In the genomic region with DNA sequence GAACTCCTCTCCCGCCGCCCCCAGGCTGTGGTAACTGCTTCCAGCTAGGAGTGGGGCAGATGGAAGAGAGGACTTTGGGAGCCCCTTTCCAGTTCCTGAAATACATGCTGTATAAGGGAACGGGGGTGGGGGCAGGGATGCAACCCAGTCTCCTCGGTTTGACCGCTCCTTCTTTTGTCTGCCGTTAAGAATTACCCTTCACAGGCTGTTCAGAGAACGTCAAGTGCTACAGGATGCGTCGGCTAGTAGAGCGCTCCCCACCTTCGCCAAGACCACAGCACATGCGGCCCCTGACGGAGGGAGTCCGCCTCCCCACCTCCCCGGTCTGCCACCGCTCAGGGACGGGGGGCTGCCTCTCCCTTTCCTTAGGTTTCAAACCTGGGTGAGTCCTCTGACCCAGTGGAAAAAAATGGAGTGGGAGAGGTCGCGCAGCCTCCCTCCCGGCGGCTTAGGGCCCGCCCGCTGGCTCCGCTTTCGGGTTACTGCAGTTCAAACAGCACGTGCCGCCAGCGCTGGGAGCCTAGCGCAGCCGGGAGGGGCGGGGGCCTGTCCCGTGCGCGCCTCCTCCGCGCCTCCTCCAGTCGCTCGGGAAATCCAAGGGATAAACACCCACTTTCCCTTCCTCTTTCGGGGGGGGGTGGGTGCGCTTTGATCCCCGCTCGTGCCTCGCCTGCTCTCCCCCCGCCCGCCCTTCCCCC, we compare ENCODE assay signal across 8 cellular contexts. TPM values are rescaled to one million over a fixed set of nuclear protein-coding genes. Genes with fewer than 3 reads are reported as not detected.
DNase-seq lines count a peak whose midpoint lies in the region; ATAC-seq, FAIRE-seq and TF ChIP-seq lines count a peak whose summit lies in the region.

No MANE protein-coding gene starts in this region.

- peaks cover 2% of the 10 kb centered on the region for H3K9me3 Mint-ChIP-seq in activated CD8-positive, alpha-beta memory T cell treated with anti-CD3 and anti-CD28 coated beads, Interleukin-2, amount 10 ng/mL, durations not matched to agents 7 days and 5 days (ENCODE audit: low read depth)
- peaks cover 0 to 7% of the 10 kb centered on the region in 2 donors for H3K9me3 Mint-ChIP-seq in stimulated activated naive B cell treated with anti-CD40 and anti-IgM and Interleukin-4, amounts not matched to agents 10 μg/mL and 1 μg/mL and 100 μg/mL, for 72 hours

- H3K9me3 ChIP-seq in right cardiac atrium (ENCODE audit: control insufficient read depth, low read length) (no peaks in the 10 kb centered on the region), psoas muscle (no peaks in the 10 kb centered on the region)

- H3K27ac ChIP-seq in right cardiac atrium (ENCODE audit: low read length), result no peak overlapping the region
- H3K27ac ChIP-seq in psoas muscle, result no peak overlapping the region

- H3K4me1 Mint-ChIP-seq in activated CD8-positive, alpha-beta memory T cell treated with anti-CD3 and anti-CD28 coated beads, Interleukin-2, amount 10 ng/mL, durations not matched to agents 7 days and 5 days, result peaks cover 14% of the 10 kb centered on the region
- H3K4me1 Mint-ChIP-seq in stimulated activated naive B cell treated with anti-CD40 and anti-IgM and Interleukin-4, amounts not matched to agents 10 μg/mL and 1 μg/mL and 100 μg/mL, for 72 hours, result peaks cover 23 to 47% of the 10 kb centered on the region in 2 donors

- H3K27me3 ChIP-seq in right cardiac atrium (ENCODE audit: control insufficient read depth, insufficient read depth) (no peaks in the 10 kb centered on the region), psoas muscle (ENCODE audit: insufficient read depth in 3 of 3, low read length in 2 of 3) (peaks cover 0 to 31% (median 14%) of the 10 kb centered on the region in 3 donors)

- H3K27me3 Mint-ChIP-seq in activated CD8-positive, alpha-beta memory T cell treated with anti-CD3 and anti-CD28 coated beads, Interleukin-2, amount 10 ng/mL, durations not matched to agents 7 days and 5 days, result peaks cover 51% of the 10 kb centered on the region
- peaks cover 58 to 74% of the 10 kb centered on the region in 2 donors for H3K27me3 Mint-ChIP-seq in stimulated activated naive B cell treated with anti-CD40 and anti-IgM and Interleukin-4, amounts not matched to agents 10 μg/mL and 1 μg/mL and 100 μg/mL, for 72 hours

- no peak overlapping the region for H3K4me3 Mint-ChIP-seq in activated CD8-positive, alpha-beta memory T cell treated with anti-CD3 and anti-CD28 coated beads, Interleukin-2, amount 10 ng/mL, durations not matched to agents 7 days and 5 days
- no peak overlapping the region for H3K4me3 Mint-ChIP-seq in stimulated activated naive B cell treated with anti-CD40 and anti-IgM and Interleukin-4, amounts not matched to agents 10 μg/mL and 1 μg/mL and 100 μg/mL, for 72 hours

- H3K36me3 Mint-ChIP-seq in activated CD8-positive, alpha-beta memory T cell treated with anti-CD3 and anti-CD28 coated beads, Interleukin-2, amount 10 ng/mL, durations not matched to agents 7 days and 5 days, result peaks cover 6% of the 10 kb centered on the region
- peaks cover 4 to 11% of the 10 kb centered on the region in 2 donors for H3K36me3 Mint-ChIP-seq in stimulated activated naive B cell treated with anti-CD40 and anti-IgM and Interleukin-4, amounts not matched to agents 10 μg/mL and 1 μg/mL and 100 μg/mL, for 72 hours

- H3K4me1 ChIP-seq in right cardiac atrium (ENCODE audit: control insufficient read depth, insufficient read depth, low read length), result no peaks in the 10 kb centered on the region
- H3K4me1 ChIP-seq in psoas muscle, result peaks cover 50% of the 10 kb centered on the region

- no peak overlapping the region for H3K27ac Mint-ChIP-seq in activated CD8-positive, alpha-beta memory T cell treated with anti-CD3 and anti-CD28 coated beads, Interleukin-2, amount 10 ng/mL, durations not matched to agents 7 days and 5 days
- H3K27ac Mint-ChIP-seq in stimulated activated naive B cell treated with anti-CD40 and anti-IgM and Interleukin-4, amounts not matched to agents 10 μg/mL and 1 μg/mL and 100 μg/mL, for 72 hours, result no peak overlapping the region

- DNase-seq in D721Med (ENCODE audit: insufficient read length, low spot score) (peak; percentile 17), right cardiac atrium (peak; percentile 82 to 94 (median 93)), psoas muscle (peak; percentile 76 to 88), EL (no peak), NCI-H82 treated with DMSO at 0.1 percent for 48 hours (lab: John Stamatoyannopoulos, UW; ENCODE audit: unreplicated experiment) (no peak), GM10248 (ENCODE audit: extremely low spot score) (no peak)
- peak; percentile 37 for DNase-seq in activated CD8-positive, alpha-beta memory T cell treated with anti-CD3 and anti-CD28 coated beads, Interleukin-2, amount 10 ng/mL, durations not matched to agents 7 days and 5 days
- no peak for DNase-seq in stimulated activated naive B cell treated with anti-CD40 and anti-IgM and Interleukin-4, amounts not matched to agents 10 μg/mL and 1 μg/mL and 100 μg/mL, for 72 hours

- H3K4me3 ChIP-seq in right cardiac atrium (ENCODE audit: low read length) (peak overlapping the region; percentile 16), psoas muscle (peak overlapping the region; percentile 73)

- H3K36me3 ChIP-seq in psoas muscle (ENCODE audit: insufficient read depth in 1 of 2, low read depth in 1 of 2), result no peaks in the 10 kb centered on the region

- 14% methylated on average over 45 of the region's 45 CpGs for WGBS in right cardiac atrium
- WGBS in psoas muscle, 3 donors, result 27 to 33% (median 27%) methylated on average over 33 to 45 of the region's 45 CpGs

- POLR2A ChIA-PET in GM10248 (lab: Yijun Ruan, JAX), result no interaction called here

- no peak for FAIRE-seq in D721Med (lab: Jason Lieb, UNC)

- intact Hi-C loops in right cardiac atrium (cut with DNase I) (loop anchor here in 2 of 4 donors (10.0 kb wide), 2 partner anchors 218 to 538 kb away; no protein-coding TSS in a partner anchor), psoas muscle (cut with DNase I) (no loop called here)

- CTCF ChIA-PET in activated CD8-positive, alpha-beta memory T cell treated with anti-CD3 and anti-CD28 coated beads, Interleukin-2, amount 10 ng/mL, durations not matched to agents 7 days and 5 days (lab: Charles Lee), result no interaction called here
- CTCF ChIA-PET in GM10248 (lab: Yijun Ruan, JAX), result no interaction called here

- ATAC-seq in activated CD8-positive, alpha-beta memory T cell treated with anti-CD3 and anti-CD28 coated beads, Interleukin-2, amount 10 ng/mL, durations not matched to agents 7 days and 5 days, result no peak
- ATAC-seq in right cardiac atrium, result peak; percentile 73
- peak; percentile 39 to 76 (median 46) for ATAC-seq in psoas muscle
- no peak for ATAC-seq in stimulated activated naive B cell treated with anti-CD40 and anti-IgM and Interleukin-4, amounts not matched to agents 10 μg/mL and 1 μg/mL and 100 μg/mL, for 72 hours (replicated peaks)

- TF ChIP-seq CTCF in D721Med (IDR thresholded peaks at IDR 0.05; ENCODE audit: insufficient read depth, missing control alignments) (no peak), psoas muscle (IDR thresholded peaks at IDR 0.05) (no peak), GM10248 (IDR thresholded peaks at IDR 0.05; ENCODE audit: control extremely low read depth, extremely low read depth, low read depth, missing control alignments) (no peak)

RNA-seq across cellular contexts. Expression of gene CYP26B1, which starts 4.8 kb away (rescaled TPM):
- not detected for total RNA-seq in activated CD8-positive, alpha-beta memory T cell treated with anti-CD3 and anti-CD28 coated beads, Interleukin-2, amount 10 ng/mL, durations not matched to agents 7 days and 5 days
- total RNA-seq in right cardiac atrium (10 to 100 TPM in 1 of 4 donors, 1 to 10 TPM in 3; 5.1 to 30.9 (median 8.0) TPM), psoas muscle (1 to 10 TPM; 1.3 to 4.5 (median 2.7) TPM)
- polyA plus RNA-seq in right cardiac atrium (7.2 TPM), psoas muscle (1 to 10 TPM in 1 of 3 donors, under 1 TPM in 2; 0.39 to 1.2 (median 0.87) TPM)

Comparison
In these comparisons a context has a peak if more than half of its experiments do, and no peak if none do; other contexts are left out.
1. DNase-seq: peak in D721Med (single experiment), activated CD8-positive, alpha-beta memory T cell treated with anti-CD3 and anti-CD28 coated beads, Interleukin-2, amount 10 ng/mL, durations not matched to agents 7 days and 5 days (single experiment), right cardiac atrium (3 of 3) and psoas muscle (2 of 2); none in stimulated activated naive B cell treated with anti-CD40 and anti-IgM and Interleukin-4, amounts not matched to agents 10 μg/mL and 1 μg/mL and 100 μg/mL, for 72 hours (single experiment), EL (single experiment), NCI-H82 treated with DMSO at 0.1 percent for 48 hours (single experiment) and GM10248 (single experiment).
2. ATAC-seq: peak in right cardiac atrium (2 of 2) and psoas muscle (4 of 4); none in activated CD8-positive, alpha-beta memory T cell treated with anti-CD3 and anti-CD28 coated beads, Interleukin-2, amount 10 ng/mL, durations not matched to agents 7 days and 5 days (single experiment) and stimulated activated naive B cell treated with anti-CD40 and anti-IgM and Interleukin-4, amounts not matched to agents 10 μg/mL and 1 μg/mL and 100 μg/mL, for 72 hours (0 of 2).